30 cellular contexts compared by ENCODE assay signal in genomic region chr9:83932851-83933250, GRCh38.
"Had no signal": no experiment of that assay in that cellular context is flagged by ENCODE, and none has a peak within 500 bp of the region (broad histone marks: within the 10 kb centered on the region; RNA-seq: fewer than 3 reads in every experiment).

No MANE protein-coding gene starts in this region.

- H3K4me3 ChIP-seq: adrenal gland, body of pancreas, esophagus muscularis mucosa, gastroesophageal sphincter had no signal

- H3K4me3 Mint-ChIP-seq: activated CD4-positive, alpha-beta memory T cell treated with anti-CD3 and anti-CD28 coated beads for 36 hours; activated CD4-positive, alpha-beta T cell treated with anti-CD3 and anti-CD28 coated beads for 36 hours; activated CD4-positive, alpha-beta T cell treated with anti-CD3 and anti-CD28 coated beads, Interleukin-2, amount 10 ng/mL, durations not matched to agents 24 days and 14 days; activated CD8-positive, alpha-beta memory T cell treated with anti-CD3 and anti-CD28 coated beads, Interleukin-2, amount 10 ng/mL, durations not matched to agents 7 days and 5 days; activated CD8-positive, alpha-beta T cell treated with anti-CD3 and anti-CD28 coated beads, Interleukin-2, amount 10 ng/mL, durations not matched to agents 7 days and 5 days; activated naive CD4-positive, alpha-beta T cell treated with anti-CD3 and anti-CD28 coated beads for 36 hours; activated naive CD4-positive, alpha-beta T cell treated with anti-CD3 and anti-CD28 coated beads, Interleukin-2, amount 50 U/mL, for 24 hours; activated naive CD8-positive, alpha-beta T cell treated with anti-CD3 and anti-CD28 coated beads for 36 hours; activated naive CD8-positive, alpha-beta T cell treated with anti-CD3 and anti-CD28 coated beads, Interleukin-2, amount 50 U/mL, for 24 hours; activated T-helper 1 cell treated with anti-CD3 and anti-CD28 coated beads, Interleukin-12 subunit alpha, Interleukin-12 subunit beta, Interleukin-2, Interleukin-4 antibody, amounts not matched to agents 30 ng/mL and 10 ng/mL and 1 ng/mL, durations not matched to agents 14 hours and 24 hours and 36 hours; effector memory CD8-positive, alpha-beta T cell had no signal

- H3K9me3 ChIP-seq: adrenal gland, body of pancreas, esophagus muscularis mucosa, gastroesophageal sphincter had no signal

- H3K27me3 Mint-ChIP-seq: activated CD4-positive, alpha-beta memory T cell treated with anti-CD3 and anti-CD28 coated beads for 36 hours; activated CD4-positive, alpha-beta T cell treated with anti-CD3 and anti-CD28 coated beads for 36 hours; activated CD8-positive, alpha-beta memory T cell treated with anti-CD3 and anti-CD28 coated beads, Interleukin-2, amount 10 ng/mL, durations not matched to agents 7 days and 5 days; activated naive CD4-positive, alpha-beta T cell treated with anti-CD3 and anti-CD28 coated beads, Interleukin-2, amount 50 U/mL, for 24 hours; activated naive CD8-positive, alpha-beta T cell treated with anti-CD3 and anti-CD28 coated beads for 36 hours; activated naive CD8-positive, alpha-beta T cell treated with anti-CD3 and anti-CD28 coated beads, Interleukin-2, amount 50 U/mL, for 24 hours; effector memory CD8-positive, alpha-beta T cell had no signal

- DNase-seq: activated CD4-positive, alpha-beta memory T cell treated with anti-CD3 and anti-CD28 coated beads for 36 hours; activated CD4-positive, alpha-beta T cell treated with anti-CD3 and anti-CD28 coated beads for 36 hours; activated CD4-positive, alpha-beta T cell treated with anti-CD3 and anti-CD28 coated beads, Interleukin-2, amount 10 ng/mL, durations not matched to agents 24 days and 14 days; activated CD4-positive, CD25-positive, alpha-beta regulatory T cell; activated CD4-positive, CD25-positive, alpha-beta regulatory T cell treated with anti-CD3 and anti-CD28 coated beads, Interleukin-2, amount 50 U/mL, for 72 hours; activated CD8-positive, alpha-beta memory T cell treated with anti-CD3 and anti-CD28 coated beads, Interleukin-2, amount 10 ng/mL, durations not matched to agents 7 days and 5 days; activated CD8-positive, alpha-beta memory T cell treated with anti-CD3 and anti-CD28 coated beads, Interleukin-2, amount 50 U/mL, for 4 hours; activated CD8-positive, alpha-beta T cell treated with anti-CD3 and anti-CD28 coated beads, Interleukin-2, amount 10 ng/mL, durations not matched to agents 7 days and 5 days; activated effector memory CD4-positive, alpha-beta T cell treated with anti-CD3 and anti-CD28 coated beads, Interleukin-2, amount 50 U/mL, for 16 hours; activated naive CD4-positive, alpha-beta T cell treated with anti-CD3 and anti-CD28 coated beads for 36 hours; activated naive CD8-positive, alpha-beta T cell treated with anti-CD3 and anti-CD28 coated beads for 36 hours; activated naive CD8-positive, alpha-beta T cell treated with anti-CD3 and anti-CD28 coated beads, Interleukin-2, amount 50 U/mL, for 24 hours; activated T-cell treated with anti-CD3 and anti-CD28 coated beads, Interleukin-2, amount 50 U/mL, for 1 hour; activated T-cell treated with anti-CD3 and anti-CD28 coated beads, Interleukin-2, amount 50 U/mL, for 48 hours; adrenal gland; amygdala; aorta; body of pancreas; caudate nucleus; cortex of kidney; dermis blood vessel endothelial cell; effector CD4-positive, alpha-beta T cell; effector memory CD8-positive, alpha-beta T cell; erythroblast; foreskin melanocyte had no signal

- H3K36me3 ChIP-seq: adrenal gland, esophagus muscularis mucosa, gastroesophageal sphincter had no signal

- H3K27ac Mint-ChIP-seq: activated CD4-positive, alpha-beta memory T cell treated with anti-CD3 and anti-CD28 coated beads for 36 hours; activated CD4-positive, alpha-beta T cell treated with anti-CD3 and anti-CD28 coated beads for 36 hours; activated CD4-positive, alpha-beta T cell treated with anti-CD3 and anti-CD28 coated beads, Interleukin-2, amount 10 ng/mL, durations not matched to agents 24 days and 14 days; activated CD8-positive, alpha-beta memory T cell treated with anti-CD3 and anti-CD28 coated beads, Interleukin-2, amount 10 ng/mL, durations not matched to agents 7 days and 5 days; activated CD8-positive, alpha-beta T cell treated with anti-CD3 and anti-CD28 coated beads, Interleukin-2, amount 10 ng/mL, durations not matched to agents 7 days and 5 days; activated naive CD4-positive, alpha-beta T cell treated with anti-CD3 and anti-CD28 coated beads for 36 hours; activated naive CD4-positive, alpha-beta T cell treated with anti-CD3 and anti-CD28 coated beads, Interleukin-2, amount 50 U/mL, for 24 hours; activated naive CD8-positive, alpha-beta T cell treated with anti-CD3 and anti-CD28 coated beads for 36 hours; activated naive CD8-positive, alpha-beta T cell treated with anti-CD3 and anti-CD28 coated beads, Interleukin-2, amount 50 U/mL, for 24 hours; activated T-helper 1 cell treated with anti-CD3 and anti-CD28 coated beads, Interleukin-12 subunit alpha, Interleukin-12 subunit beta, Interleukin-2, Interleukin-4 antibody, amounts not matched to agents 30 ng/mL and 10 ng/mL and 1 ng/mL, durations not matched to agents 14 hours and 24 hours and 36 hours; activated T-helper 2 cell treated with anti-CD3 and anti-CD28 coated beads, Interferon-gamma antibody, Interleukin-2, Interleukin-4, amounts not matched to agents 10 μg/mL and 5 μg/mL and 100 μg/mL, durations not matched to agents 14 hours and 24 hours and 36 hours; effector memory CD8-positive, alpha-beta T cell had no signal

- H3K36me3 Mint-ChIP-seq: activated naive CD4-positive, alpha-beta T cell treated with anti-CD3 and anti-CD28 coated beads, Interleukin-2, amount 50 U/mL, for 24 hours; activated naive CD8-positive, alpha-beta T cell treated with anti-CD3 and anti-CD28 coated beads for 36 hours had no signal

- H3K4me1 Mint-ChIP-seq: activated naive CD8-positive, alpha-beta T cell treated with anti-CD3 and anti-CD28 coated beads for 36 hours had no signal

- H3K27ac ChIP-seq: adrenal gland, body of pancreas, esophagus muscularis mucosa, gastroesophageal sphincter had no signal

- ATAC-seq: activated CD4-positive, alpha-beta T cell treated with anti-CD3 and anti-CD28 coated beads for 36 hours; activated CD8-positive, alpha-beta memory T cell treated with anti-CD3 and anti-CD28 coated beads, Interleukin-2, amount 10 ng/mL, durations not matched to agents 7 days and 5 days; activated CD8-positive, alpha-beta T cell treated with anti-CD3 and anti-CD28 coated beads, Interleukin-2, amount 10 ng/mL, durations not matched to agents 7 days and 5 days; activated naive CD8-positive, alpha-beta T cell treated with anti-CD3 and anti-CD28 coated beads, Interleukin-2, amount 50 U/mL, for 24 hours; body of pancreas; effector memory CD8-positive, alpha-beta T cell; gastroesophageal sphincter had no signal

- H3K27me3 ChIP-seq: adrenal gland, body of pancreas, esophagus muscularis mucosa, gastroesophageal sphincter had no signal

- H3K9me3 Mint-ChIP-seq: activated CD4-positive, alpha-beta memory T cell treated with anti-CD3 and anti-CD28 coated beads for 36 hours; activated CD4-positive, alpha-beta T cell treated with anti-CD3 and anti-CD28 coated beads, Interleukin-2, amount 10 ng/mL, durations not matched to agents 24 days and 14 days; activated naive CD4-positive, alpha-beta T cell treated with anti-CD3 and anti-CD28 coated beads for 36 hours; activated naive CD4-positive, alpha-beta T cell treated with anti-CD3 and anti-CD28 coated beads, Interleukin-2, amount 50 U/mL, for 24 hours; activated naive CD8-positive, alpha-beta T cell treated with anti-CD3 and anti-CD28 coated beads for 36 hours; activated naive CD8-positive, alpha-beta T cell treated with anti-CD3 and anti-CD28 coated beads, Interleukin-2, amount 50 U/mL, for 24 hours; activated T-helper 1 cell treated with anti-CD3 and anti-CD28 coated beads, Interleukin-12 subunit alpha, Interleukin-12 subunit beta, Interleukin-2, Interleukin-4 antibody, amounts not matched to agents 30 ng/mL and 10 ng/mL and 1 ng/mL, durations not matched to agents 14 hours and 24 hours and 36 hours; activated T-helper 2 cell treated with anti-CD3 and anti-CD28 coated beads, Interferon-gamma antibody, Interleukin-2, Interleukin-4, amounts not matched to agents 10 μg/mL and 5 μg/mL and 100 μg/mL, durations not matched to agents 14 hours and 24 hours and 36 hours; effector memory CD8-positive, alpha-beta T cell had no signal
